ENCODE assay signal across 9 cellular contexts in genomic region chr7:35253680-35254495, GRCh38. TPM values are rescaled to one million over a fixed set of nuclear protein-coding genes. Genes with fewer than 3 reads are reported as not detected.
A peak's percentile ranks its signal among the peaks of the same experiment; 100 is the strongest.
DNase-seq lines count a peak whose midpoint lies in the region; ATAC-seq, FAIRE-seq and TF ChIP-seq lines count a peak whose summit lies in the region.
"Had no signal": no experiment of that assay in that cellular context is flagged by ENCODE, and none has a peak within 500 bp of the region (broad histone marks: within the 10 kb centered on the region; RNA-seq: fewer than 3 reads in every experiment).

TSS of gene TBX20 (minus strand) at chr7:35254100. CDS start at chr7:35253620, 480 bp downstream.

- peaks cover 72% of the 10 kb centered on the region for H3K4me1 Mint-ChIP-seq in endodermal cell

- no peak for FAIRE-seq in GM12891 (lab: Jason Lieb, UNC)
- FAIRE-seq: GM12878 had no signal

- 0 to 1% methylated on average over 38 to 77 of the region's 77 CpGs for WGBS in endodermal cell (ENCODE audit: insufficient coverage in 1 of 2, insufficient read length in 1 of 2), 2 experiments

- TF ChIP-seq CTCF in 22Rv1 (IDR thresholded peaks at IDR 0.05) (no peak), endodermal cell (conservative IDR thresholded peaks at IDR 0.05) (peak; percentile 25)

- no peaks in the 10 kb centered on the region for H3K36me3 ChIP-seq in endodermal cell (ENCODE audit: control insufficient read depth, insufficient read depth, low read length)
- H3K36me3 ChIP-seq in mucosa of rectum (ENCODE audit: control insufficient read depth in 2 of 2, insufficient read depth in 2 of 2, low read length in 2 of 2) = no peaks in the 10 kb centered on the region

- H3K4me1 ChIP-seq in endodermal cell (ENCODE audit: control insufficient read depth, insufficient read depth, low read length) (peaks cover 11% of the 10 kb centered on the region), mucosa of rectum (ENCODE audit: control insufficient read depth in 2 of 2, insufficient read depth in 2 of 2, low read length in 2 of 2) (peaks cover 3 to 7% of the 10 kb centered on the region in 2 donors)

- peak within 1 kb of the TSS; percentile 56 for H3K9ac ChIP-seq in endodermal cell (ENCODE audit: extremely low read depth, low read length, poor library complexity, severe bottlenecking)
- peak within 1 kb of the TSS in 1 of 2 donors; percentile 58 for H3K9ac ChIP-seq in mucosa of rectum (ENCODE audit: low read depth in 1 of 2, low read length in 2 of 2)

- H3K27me3 Mint-ChIP-seq in endodermal cell (ENCODE audit: insufficient read depth) = peaks cover 86% of the 10 kb centered on the region

- H3K27me3 ChIP-seq in endodermal cell (ENCODE audit: control insufficient read depth, insufficient read depth, low read length, poor library complexity, severe bottlenecking) (peaks cover 96% of the 10 kb centered on the region), mucosa of rectum (ENCODE audit: control insufficient read depth in 2 of 2, insufficient read depth in 2 of 2, low read length in 2 of 2) (peaks cover 73 to 84% of the 10 kb centered on the region in 2 donors)

- no peaks in the 10 kb centered on the region for H3K9me3 Mint-ChIP-seq in endodermal cell

- DNase-seq in OCI-M1 (lab: John Stamatoyannopoulos, UW) = peak; percentile 72
- DNase-seq in endodermal cell = peak; percentile 90
- no peak for DNase-seq in UCSD-AML1 (lab: John Stamatoyannopoulos, UW; ENCODE audit: unreplicated experiment)
- DNase-seq in GM12891 (ENCODE audit: insufficient read length, low spot score) = no peak

- H3K4me3 Mint-ChIP-seq in endodermal cell = peak within 1 kb of the TSS; percentile 92

- peaks cover 4% of the 10 kb centered on the region for H3K36me3 Mint-ChIP-seq in endodermal cell (ENCODE audit: low read depth)

- H3K4me3 ChIP-seq in endodermal cell (ENCODE audit: low read length) = peak within 1 kb of the TSS; percentile 85
- H3K4me3 ChIP-seq in mucosa of rectum (ENCODE audit: low read length in 2 of 2) = peak within 1 kb of the TSS; percentile 61 to 67
- H3K4me3 ChIP-seq: GM12878 had no signal

- peak within 1 kb of the TSS; percentile 91 for H3K27ac Mint-ChIP-seq in endodermal cell

- no peak for TF ChIP-seq POLR2A in GM12891 (IDR thresholded peaks at IDR 0.05; ENCODE audit: low read depth, low read length)

- ATAC-seq in GM19025 (IDR thresholded peaks at IDR 0.05; ENCODE audit: low read depth, unreplicated experiment) (peak; percentile 70), GM18907 (IDR thresholded peaks at IDR 0.05; ENCODE audit: unreplicated experiment) (no peak)
- ATAC-seq: GM12878 had no signal

- H3K27ac ChIP-seq in 22Rv1 (peak within 1 kb of the TSS; percentile 26; the same call in 1 of the 2 replicates), endodermal cell (ENCODE audit: low read depth, low read length) (no peak within 1 kb of the TSS), mucosa of rectum (ENCODE audit: low read depth in 2 of 2, low read length in 2 of 2) (no peak within 1 kb of the TSS)

- no peaks in the 10 kb centered on the region for H3K9me3 ChIP-seq in endodermal cell (ENCODE audit: control insufficient read depth, low read length)
- no peaks in the 10 kb centered on the region for H3K9me3 ChIP-seq in mucosa of rectum (ENCODE audit: control insufficient read depth in 2 of 2, low read length in 2 of 2)

TF ChIP-seq in GM12891, 5 proteins besides CTCF, POLR2A, EP300 and RAD21:
- no peak for TF ChIP-seq POU2F2 (IDR thresholded peaks at IDR 0.05; ENCODE audit: low read depth, low read length)
- no peak for TF ChIP-seq TAF1 (IDR thresholded peaks at IDR 0.05; ENCODE audit: low read depth, low read length)
- no peak for TF ChIP-seq SPI1 (IDR thresholded peaks at IDR 0.05; ENCODE audit: low read depth, low read length)
- TF ChIP-seq PAX5 (IDR thresholded peaks at IDR 0.05; ENCODE audit: insufficient read depth, low read length, severe bottlenecking) = no peak
- TF ChIP-seq POLR2AphosphoS5 (IDR thresholded peaks at IDR 0.05; ENCODE audit: low read depth, low read length) = no peak

RNA-seq across cellular contexts. Expression of gene TBX20, which starts in this region (rescaled TPM):
- 10 to 100 TPM; 18.6 to 35.2 TPM for total RNA-seq in endodermal cell
- polyA plus RNA-seq in endodermal cell (2013, experiment 1 of 2) = 1.9 TPM
- 2.3 TPM for polyA plus RNA-seq in endodermal cell (2013, experiment 2 of 2)
- polyA plus RNA-seq in GM12891 (2012; ENCODE audit: low read depth, missing spikeins) = not detected
- total RNA-seq: GM12878 had no signal
- polyA plus RNA-seq: GM12878 had no signal

Comparison
In these comparisons a context has a peak if more than half of its experiments do, and no peak if none do; other contexts are left out.
1. DNase-seq: peak in OCI-M1 (single experiment) and endodermal cell (single experiment); none in UCSD-AML1 (single experiment) and GM12891 (single experiment).